Comparison of ENCODE assay signal across 1 cellular context in the genomic region with DNA sequence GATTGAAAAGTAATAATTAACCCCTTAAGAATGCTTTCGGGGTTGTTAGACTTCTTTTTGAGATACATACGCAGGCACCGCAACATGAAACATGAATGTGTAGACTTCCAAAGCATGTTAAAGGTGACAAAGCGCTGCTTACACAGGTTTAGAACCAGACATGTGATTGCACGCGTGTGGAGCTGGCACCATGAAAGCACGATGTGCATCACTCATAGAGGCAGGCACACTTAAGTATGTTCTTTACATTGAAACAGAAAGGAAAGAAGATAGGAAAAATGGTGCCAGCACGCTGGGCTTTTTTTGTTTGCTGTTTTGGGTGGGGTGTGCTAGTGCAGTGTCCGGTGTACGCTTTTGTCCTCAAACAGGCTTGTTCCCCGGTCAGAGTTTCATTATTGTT.
A peak's percentile ranks its signal among the peaks of the same experiment; 100 is the strongest.
TF ChIP-seq lines count a peak whose summit lies in the region.

No MANE protein-coding gene starts in this region.

TF ChIP-seq in HEK293, 187 proteins besides CTCF, POLR2A, EP300 and RAD21 (continued from another document):
- TF ChIP-seq, protein P1, sequence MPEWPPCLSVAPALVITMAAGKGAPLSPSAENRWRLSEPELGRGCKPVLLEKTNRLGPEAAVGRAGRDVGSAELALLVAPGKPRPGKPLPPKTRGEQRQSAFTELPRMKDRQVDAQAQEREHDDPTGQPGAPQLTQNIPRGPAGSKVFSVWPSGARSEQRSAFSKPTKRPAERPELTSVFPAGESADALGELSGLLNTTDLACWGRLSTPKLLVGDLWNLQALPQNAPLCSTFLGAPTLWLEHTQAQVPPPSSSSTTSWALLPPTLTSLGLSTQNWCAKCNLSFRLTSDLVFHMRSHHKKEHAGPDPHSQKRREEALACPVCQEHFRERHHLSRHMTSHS (tag by site-specific recombination; IDR thresholded peaks at IDR 0.05), result no peak
- 0 out of 2 replicates have a peak, but pooled peaks have one; percentile 17 for TF ChIP-seq ZNF660 (tag by site-specific recombination; IDR thresholded peaks at IDR 0.05)
- no peak for TF ChIP-seq ZNF341 (tag by site-specific recombination; IDR thresholded peaks at IDR 0.05; ENCODE audit: low read depth)
- TF ChIP-seq MZF1 (tag by site-specific recombination; IDR thresholded peaks at IDR 0.05; ENCODE audit: borderline replicate concordance), result no peak
- TF ChIP-seq, protein P2, sequence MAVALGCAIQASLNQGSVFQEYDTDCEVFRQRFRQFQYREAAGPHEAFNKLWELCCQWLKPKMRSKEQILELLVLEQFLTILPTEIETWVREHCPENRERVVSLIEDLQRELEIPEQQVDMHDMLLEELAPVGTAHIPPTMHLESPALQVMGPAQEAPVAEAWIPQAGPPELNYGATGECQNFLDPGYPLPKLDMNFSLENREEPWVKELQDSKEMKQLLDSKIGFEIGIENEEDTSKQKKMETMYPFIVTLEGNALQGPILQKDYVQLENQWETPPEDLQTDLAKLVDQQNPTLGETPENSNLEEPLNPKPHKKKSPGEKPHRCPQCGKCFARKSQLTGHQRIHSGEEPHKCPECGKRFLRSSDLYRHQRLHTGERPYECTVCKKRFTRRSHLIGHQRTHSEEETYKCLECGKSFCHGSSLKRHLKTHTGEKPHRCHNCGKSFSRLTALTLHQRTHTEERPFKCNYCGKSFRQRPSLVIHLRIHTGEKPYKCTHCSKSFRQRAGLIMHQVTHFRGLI (tag by site-specific recombination; IDR thresholded peaks at IDR 0.05), result no peak
- no peak for TF ChIP-seq ZNF155 (tag by site-specific recombination; IDR thresholded peaks at IDR 0.05)
- TF ChIP-seq ZNF121 (tag by site-specific recombination; IDR thresholded peaks at IDR 0.05), result no peak
- no peak for TF ChIP-seq MYNN (tag by site-specific recombination; IDR thresholded peaks at IDR 0.05; ENCODE audit: borderline replicate concordance)
- TF ChIP-seq, protein P3, sequence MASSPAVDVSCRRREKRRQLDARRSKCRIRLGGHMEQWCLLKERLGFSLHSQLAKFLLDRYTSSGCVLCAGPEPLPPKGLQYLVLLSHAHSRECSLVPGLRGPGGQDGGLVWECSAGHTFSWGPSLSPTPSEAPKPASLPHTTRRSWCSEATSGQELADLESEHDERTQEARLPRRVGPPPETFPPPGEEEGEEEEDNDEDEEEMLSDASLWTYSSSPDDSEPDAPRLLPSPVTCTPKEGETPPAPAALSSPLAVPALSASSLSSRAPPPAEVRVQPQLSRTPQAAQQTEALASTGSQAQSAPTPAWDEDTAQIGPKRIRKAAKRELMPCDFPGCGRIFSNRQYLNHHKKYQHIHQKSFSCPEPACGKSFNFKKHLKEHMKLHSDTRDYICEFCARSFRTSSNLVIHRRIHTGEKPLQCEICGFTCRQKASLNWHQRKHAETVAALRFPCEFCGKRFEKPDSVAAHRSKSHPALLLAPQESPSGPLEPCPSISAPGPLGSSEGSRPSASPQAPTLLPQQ (tag by site-specific recombination; IDR thresholded peaks at IDR 0.05), result peak; percentile 22; the same call in 1 of the 2 replicates
- no peak for TF ChIP-seq SP3 (tag by site-specific recombination; IDR thresholded peaks at IDR 0.05)
- no peak for TF ChIP-seq BCL11A (tag by site-specific recombination; IDR thresholded peaks at IDR 0.05; ENCODE audit: low read depth)
